ENCODE assay signal across 8 cellular contexts in genomic region chr11:57637626-57638004, GRCh38. TPM values are rescaled to one million over a fixed set of nuclear protein-coding genes. Genes with fewer than 3 reads are reported as not detected.
DNase-seq lines count a peak whose midpoint lies in the region; ATAC-seq, FAIRE-seq and TF ChIP-seq lines count a peak whose summit lies in the region.

No MANE protein-coding gene starts in this region.

- ATAC-seq in CD8-positive, alpha-beta T cell, result no peak
- peak in 3 of 4 donors; percentile 6 to 15 (median 6) for ATAC-seq in pancreas
- ATAC-seq in HG02588 (IDR thresholded peaks at IDR 0.05; ENCODE audit: unreplicated experiment), result no peak
- no peak for ATAC-seq in GM18907 (IDR thresholded peaks at IDR 0.05; ENCODE audit: unreplicated experiment)

- POLR2A ChIA-PET in CD8-positive, alpha-beta T cell (lab: Charles Lee), result no interaction called here

- H3K27me3 ChIP-seq in CD8-positive, alpha-beta T cell (ENCODE audit: insufficient read depth, low read length), result peaks cover 6% of the 10 kb centered on the region
- no peaks in the 10 kb centered on the region for H3K27me3 ChIP-seq in pancreas

- H3K9ac ChIP-seq in SK-N-MC (ENCODE audit: insufficient read length), result peak overlapping the region; percentile 95

- H3K36me3 Mint-ChIP-seq in CD8-positive, alpha-beta T cell, result no peaks in the 10 kb centered on the region

- 37 to 47% methylated on average over 18 of the region's 18 CpGs for WGBS in pancreas, 2 donors

- H3K27ac ChIP-seq in CD8-positive, alpha-beta T cell (ENCODE audit: low read depth, low read length), result no peak overlapping the region
- H3K27ac ChIP-seq in SK-N-MC (peak overlapping the region; percentile 48; the same call in 1 of the 2 replicates), pancreas (no peak overlapping the region)

- peak overlapping the region; percentile 70 for H3K4me3 ChIP-seq in CD8-positive, alpha-beta T cell (ENCODE audit: low read depth, low read length)
- H3K4me3 ChIP-seq in SK-N-MC (peak overlapping the region; percentile 97), foreskin fibroblast (ENCODE audit: low read depth in 1 of 2, low read length in 2 of 2) (peak overlapping the region; percentile 94 to 100), pancreas (peak overlapping the region; percentile 55 to 75 (median 58))

- peak overlapping the region; percentile 85 for H3K4me3 Mint-ChIP-seq in CD8-positive, alpha-beta T cell

- CTCF ChIA-PET in CD8-positive, alpha-beta T cell (lab: Charles Lee), result interaction anchor here (0.9 to 12.6 kb wide), 3 partner anchors 10 to 180 kb away, joined by 3 to 207 read pairs (median 3); partner anchors contain the start of gene UBE2L6

- TF ChIP-seq CTCF in CD8-positive, alpha-beta T cell (IDR thresholded peaks at IDR 0.05), result no peak
- TF ChIP-seq CTCF in foreskin fibroblast (IDR thresholded peaks at IDR 0.05; ENCODE audit: low read depth, low read length), result no peak
- TF ChIP-seq CTCF in pancreas (IDR thresholded peaks at IDR 0.05), result no peak

- H3K9me3 Mint-ChIP-seq in CD8-positive, alpha-beta T cell, result no peaks in the 10 kb centered on the region

- H3K36me3 ChIP-seq in CD8-positive, alpha-beta T cell (ENCODE audit: insufficient read depth, low read length), result no peaks in the 10 kb centered on the region
- 0 out of 2 replicates have a peak, but pooled peaks cover 3% of the 10 kb centered on the region for H3K36me3 ChIP-seq in SK-N-MC (ENCODE audit: insufficient read depth, low read length)
- no peaks in the 10 kb centered on the region for H3K36me3 ChIP-seq in pancreas

- no peaks in the 10 kb centered on the region for H3K9me3 ChIP-seq in CD8-positive, alpha-beta T cell (ENCODE audit: low read length)
- H3K9me3 ChIP-seq in SK-N-MC (ENCODE audit: low read depth, low read length), result no peaks in the 10 kb centered on the region
- no peaks in the 10 kb centered on the region for H3K9me3 ChIP-seq in pancreas

- no peak overlapping the region for H3K27ac Mint-ChIP-seq in CD8-positive, alpha-beta T cell

- peaks cover 28% of the 10 kb centered on the region for H3K27me3 Mint-ChIP-seq in CD8-positive, alpha-beta T cell (ENCODE audit: low read depth)

- peaks cover 14% of the 10 kb centered on the region for H3K4me1 Mint-ChIP-seq in CD8-positive, alpha-beta T cell (ENCODE audit: low read depth)

- intact Hi-C loops in CD8-positive, alpha-beta T cell (cut with DNase I, micrococcal nuclease), result no loop called here
- intact Hi-C loops in pancreas (cut with DNase I), result no loop called here

- H3K4me1 ChIP-seq in CD8-positive, alpha-beta T cell (ENCODE audit: insufficient read depth, low read length), result peaks cover 22% of the 10 kb centered on the region
- no peaks in the 10 kb centered on the region for H3K4me1 ChIP-seq in pancreas

- no peak for FAIRE-seq in pancreas (lab: Jason Lieb, UNC)

- no peak for DNase-seq in CD8-positive, alpha-beta T cell
- DNase-seq in SK-N-MC (ENCODE audit: low read depth, low spot score), result no peak
- peak in 1 of 2 donors; percentile 80 for DNase-seq in foreskin fibroblast
- DNase-seq in pancreas, result peak in 1 of 6 donors; percentile 61
- DNase-seq in DMS 273 (lab: John Stamatoyannopoulos, UW; ENCODE audit: unreplicated experiment), result no peak
- no peak for DNase-seq in COR-L47 (lab: John Stamatoyannopoulos, UW)

RNA-seq across cellular contexts. Expression of gene YPEL4, which starts 12.1 kb away (rescaled TPM):
- 1 to 10 TPM; 7.2 to 7.9 TPM for total RNA-seq in CD8-positive, alpha-beta T cell
- under 1 TPM in 5 of 6 donors, not detected in 1; 0.12 to 0.32 (median 0.25) TPM for total RNA-seq in pancreas
- under 1 TPM; 0.38 to 0.68 TPM for polyA plus RNA-seq in pancreas

RNA-seq across cellular contexts. Expression of gene CLP1, which starts 19.9 kb away (rescaled TPM):
- 10 to 100 TPM; 22.7 to 27.1 TPM for total RNA-seq in CD8-positive, alpha-beta T cell
- 1 to 10 TPM; 3.8 to 8.0 (median 6.1) TPM for total RNA-seq in pancreas
- polyA plus RNA-seq in pancreas, result 1 to 10 TPM; 3.2 to 7.4 TPM

RNA-seq across cellular contexts. Expression of gene ZDHHC5, which starts 30.3 kb away (rescaled TPM):
- total RNA-seq in CD8-positive, alpha-beta T cell, result 10 to 100 TPM; 65.0 to 66.7 TPM
- total RNA-seq in pancreas, result 10 to 100 TPM; 24.6 to 42.3 (median 32.4) TPM
- 10 to 100 TPM; 14.9 to 20.1 TPM for polyA plus RNA-seq in pancreas

RNA-seq across cellular contexts. Expression of gene SERPING1, which starts 40.1 kb away (rescaled TPM):
- total RNA-seq in CD8-positive, alpha-beta T cell, result not detected
- 100 to 1,000 TPM; 135 to 399 (median 170) TPM for total RNA-seq in pancreas
- 100 to 1,000 TPM; 292 to 360 TPM for polyA plus RNA-seq in pancreas

Comparison
In these comparisons a context has a peak if more than half of its experiments do, and no peak if none do; other contexts are left out.
1. ATAC-seq: peak in pancreas (3 of 4); none in CD8-positive, alpha-beta T cell (single experiment), HG02588 (single experiment) and GM18907 (single experiment).
2. RNA of gene YPEL4, which starts 12.1 kb away (total RNA-seq): 7.2 to 7.9 TPM in CD8-positive, alpha-beta T cell; 0.12 to 0.32 TPM in pancreas; every median in the first group is over 4 times any median in the second.
3. Peak in every context shown above with its lines, with median percentiles within 50 percentile points of each other: H3K4me3 ChIP-seq.